Comparison of ENCODE assay signal across 3 cellular contexts in genomic region chr16:58381661-58382060, GRCh38.
TF ChIP-seq lines count a peak whose summit lies in the region.

No MANE protein-coding gene starts in this region.

TF ChIP-seq in HepG2, 621 proteins besides CTCF, POLR2A, EP300 and RAD21:
- no peak for TF ChIP-seq BORCS8-MEF2B (CRISPR knock-in tag; IDR thresholded peaks at IDR 0.05)
- TF ChIP-seq ZNF431 (CRISPR knock-in tag; IDR thresholded peaks at IDR 0.05; ENCODE audit: borderline replicate concordance, low read depth): no peak
- TF ChIP-seq NRL (CRISPR knock-in tag; IDR thresholded peaks at IDR 0.05; ENCODE audit: borderline replicate concordance): no peak
- peak; percentile 78 for TF ChIP-seq ATF7 (IDR thresholded peaks at IDR 0.05)
- TF ChIP-seq ATF7 (CRISPR knock-in tag; IDR thresholded peaks at IDR 0.05): no peak

TF ChIP-seq in K562, 482 proteins besides CTCF, POLR2A, EP300 and RAD21:
- TF ChIP-seq ZNF407 (IDR thresholded peaks at IDR 0.05; ENCODE audit: low read depth): no peak
- peak; percentile 45 for TF ChIP-seq ATF3 (IDR thresholded peaks at IDR 0.05)
- TF ChIP-seq ATF3 (CRISPR knock-in tag; conservative IDR thresholded peaks at IDR 0.05): no peak
- TF ChIP-seq CEBPG (CRISPR knock-in tag; IDR thresholded peaks at IDR 0.05): no peak
- peak; percentile 29 to 66; a peak in 3 of 4 replicates for TF ChIP-seq CEBPG (tag; conservative IDR thresholded peaks at IDR 0.05 in 1 of 2, IDR thresholded peaks at IDR 0.05 in 1 of 2)

TF ChIP-seq in HEK293T, 16 proteins besides CTCF, POLR2A, EP300 and RAD21:
- TF ChIP-seq CTBP1 (IDR thresholded peaks at IDR 0.05; ENCODE audit: borderline replicate concordance) (no peak), FOXM1 (IDR thresholded peaks at IDR 0.05; ENCODE audit: borderline replicate concordance) (no peak), ARNT (IDR thresholded peaks at IDR 0.05) (no peak), PKNOX1 (IDR thresholded peaks at IDR 0.05) (no peak), FOXK2 (IDR thresholded peaks at IDR 0.05) (no peak), TARDBP (IDR thresholded peaks at IDR 0.05) (no peak), HDGF (IDR thresholded peaks at IDR 0.05; ENCODE audit: borderline replicate concordance) (no peak), SP1 (IDR thresholded peaks at IDR 0.05) (no peak), FOXA1 (IDR thresholded peaks at IDR 0.05) (no peak), ZNF384 (IDR thresholded peaks at IDR 0.05) (no peak), BHLHE40 (IDR thresholded peaks at IDR 0.05; ENCODE audit: borderline replicate concordance) (no peak), LEF1 (IDR thresholded peaks at IDR 0.05; ENCODE audit: borderline replicate concordance) (no peak)
